ENCODE assay signal across 25 cellular contexts in the genomic region with DNA sequence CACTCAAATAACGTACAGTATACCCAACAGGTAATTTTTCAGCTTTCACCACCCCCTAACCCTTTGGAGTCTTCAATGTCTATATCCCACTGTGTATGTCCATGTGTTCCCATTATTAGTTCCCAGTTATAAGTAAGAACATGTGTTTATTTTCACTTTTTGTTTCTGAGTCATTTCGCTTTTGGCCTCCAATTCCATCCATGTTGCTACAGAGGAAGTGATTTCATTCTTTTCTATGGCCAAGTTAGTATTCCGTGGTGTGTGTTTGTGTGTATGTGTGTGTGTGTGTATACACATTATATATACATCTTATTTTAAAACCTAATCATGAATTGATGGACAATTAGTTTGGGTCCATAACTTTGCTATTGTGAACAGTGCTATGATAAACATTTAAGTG.
"Had no signal": no experiment of that assay in that cellular context is flagged by ENCODE, and none has a peak within 500 bp of the region (broad histone marks: within the 10 kb centered on the region; RNA-seq: fewer than 3 reads in every experiment).

No MANE protein-coding gene starts in this region.

- H3K4me1 Mint-ChIP-seq: activated CD4-positive, alpha-beta memory T cell treated with anti-CD3 and anti-CD28 coated beads, Interleukin-2, amount 10 ng/mL, durations not matched to agents 7 days and 5 days; activated CD4-positive, alpha-beta T cell treated with anti-CD3 and anti-CD28 coated beads for 36 hours; activated T-helper 17 cell treated with anti-CD3 and anti-CD28 coated beads, Interleukin-2, amount 50 U/mL, for 72 hours; T-cell had no signal

- H3K27me3 Mint-ChIP-seq: activated CD4-positive, alpha-beta memory T cell treated with anti-CD3 and anti-CD28 coated beads, Interleukin-2, amount 10 ng/mL, durations not matched to agents 7 days and 5 days; activated CD4-positive, alpha-beta T cell treated with anti-CD3 and anti-CD28 coated beads for 36 hours; activated naive CD8-positive, alpha-beta T cell; activated T-helper 17 cell treated with anti-CD3 and anti-CD28 coated beads, Interleukin-2, amount 50 U/mL, for 72 hours; T-cell had no signal

- DNase-seq: activated CD4-positive, alpha-beta memory T cell treated with anti-CD3 and anti-CD28 coated beads, Interleukin-2, amount 10 ng/mL, durations not matched to agents 7 days and 5 days; activated CD4-positive, alpha-beta T cell treated with anti-CD3 and anti-CD28 coated beads for 36 hours; activated CD4-positive, alpha-beta T cell treated with anti-CD3 and anti-CD28 coated beads, Interleukin-2, amount 50 U/mL, for 1 hour; activated gamma-delta T cell; activated naive CD4-positive, alpha-beta T cell treated with anti-CD3 and anti-CD28 coated beads for 36 hours; activated T-cell treated with anti-CD3 and anti-CD28 coated beads for 4 hours; activated T-cell treated with anti-CD3 and anti-CD28 coated beads, Interleukin-2, amount 50 U/mL, for 48 hours; amygdala; brain microvascular endothelial cell; Karpas-422; NCI-H1105 treated with DMSO at 0.1 percent for 48 hours; NCI-H1436 treated with DMSO at 0.1 percent for 48 hours; NCI-H187; NCI-H2081 treated with DMSO at 0.1 percent for 48 hours; NCI-H446; NCI-H524; PC-3; SHP77 treated with DMSO at 0.1 percent for 48 hours; T-cell; T-helper 2 cell; T1000 had no signal

- H3K27me3 ChIP-seq: brain microvascular endothelial cell, cardiac muscle cell had no signal

- H3K9me3 Mint-ChIP-seq: activated naive CD4-positive, alpha-beta T cell treated with anti-CD3 and anti-CD28 coated beads for 36 hours had no signal

- H3K27ac ChIP-seq: brain microvascular endothelial cell, cardiac muscle cell, VCaP had no signal

- H3K27ac Mint-ChIP-seq: activated CD4-positive, alpha-beta memory T cell treated with anti-CD3 and anti-CD28 coated beads, Interleukin-2, amount 10 ng/mL, durations not matched to agents 7 days and 5 days; activated CD4-positive, alpha-beta T cell treated with anti-CD3 and anti-CD28 coated beads for 36 hours; activated naive CD4-positive, alpha-beta T cell treated with anti-CD3 and anti-CD28 coated beads for 36 hours; activated naive CD8-positive, alpha-beta T cell; activated T-helper 17 cell treated with anti-CD3 and anti-CD28 coated beads, Interleukin-2, amount 50 U/mL, for 72 hours; T-cell had no signal

- H3K36me3 ChIP-seq: brain microvascular endothelial cell, cardiac muscle cell had no signal

- ATAC-seq: activated CD4-positive, alpha-beta T cell treated with anti-CD3 and anti-CD28 coated beads for 36 hours; activated T-helper 17 cell treated with anti-CD3 and anti-CD28 coated beads, Interleukin-2, amount 50 U/mL, for 72 hours; PC-3; T-cell had no signal

- H3K36me3 Mint-ChIP-seq: activated naive CD8-positive, alpha-beta T cell; T-cell had no signal

- H3K4me3 Mint-ChIP-seq: activated CD4-positive, alpha-beta memory T cell treated with anti-CD3 and anti-CD28 coated beads, Interleukin-2, amount 10 ng/mL, durations not matched to agents 7 days and 5 days; activated CD4-positive, alpha-beta T cell treated with anti-CD3 and anti-CD28 coated beads for 36 hours; activated naive CD4-positive, alpha-beta T cell treated with anti-CD3 and anti-CD28 coated beads for 36 hours; activated naive CD8-positive, alpha-beta T cell; activated T-helper 17 cell treated with anti-CD3 and anti-CD28 coated beads, Interleukin-2, amount 50 U/mL, for 72 hours; T-cell had no signal

- H3K4me3 ChIP-seq: cardiac muscle cell had no signal
